34 cellular contexts compared by ENCODE assay signal in genomic region chr14:66036598-66036997, GRCh38.
"Had no signal": no experiment of that assay in that cellular context is flagged by ENCODE, and none has a peak within 500 bp of the region (broad histone marks: within the 10 kb centered on the region; RNA-seq: fewer than 3 reads in every experiment).

No MANE protein-coding gene starts in this region.

- DNase-seq: activated CD4-positive, alpha-beta T cell treated with anti-CD3 and anti-CD28 coated beads for 1 hour; activated CD4-positive, alpha-beta T cell treated with anti-CD3 and anti-CD28 coated beads, Interleukin-2, amount 10 ng/mL, durations not matched to agents 24 days and 14 days; activated CD4-positive, alpha-beta T cell treated with anti-CD3 and anti-CD28 coated beads, Interleukin-2, amount 50 U/mL, for 4 hours; activated CD4-positive, CD25-positive, alpha-beta regulatory T cell; activated CD8-positive, alpha-beta T cell treated with anti-CD3 and anti-CD28 coated beads for 36 hours; activated effector memory CD4-positive, alpha-beta T cell treated with anti-CD3 and anti-CD28 coated beads, Interleukin-2, amount 50 U/mL, for 16 hours; activated naive CD4-positive, alpha-beta T cell; activated naive CD4-positive, alpha-beta T cell treated with anti-CD3 and anti-CD28 coated beads, Interleukin-2, amount 50 U/mL, for 16 hours; activated naive CD8-positive, alpha-beta T cell treated with anti-CD3 and anti-CD28 coated beads for 36 hours; activated T-cell treated with anti-CD3 and anti-CD28 coated beads, Interleukin-2, amount 50 U/mL, for 1 hour; activated T-cell treated with anti-CD3 and anti-CD28 coated beads, Interleukin-2, amount 50 U/mL, for 72 hours; amniotic stem cell; brain microvascular endothelial cell; Karpas-422; NCI-H1105; NCI-H1417 treated with DMSO at 0.1 percent for 48 hours; NCI-H187 treated with DMSO at 0.1 percent for 48 hours; NCI-H2081; NCI-H2171 treated with DMSO at 0.1 percent for 48 hours; NCI-H226; NCI-H446 treated with DMSO at 0.1 percent for 48 hours; NCI-H524; NK-92 treated with Interleukin-12 subunit alpha and Interleukin-12 subunit beta, amount 100 ng/mL, for 24 hours; PC-3; Peyer's patch; RPMI8226; SIG-M5; SW 1271; T-helper 2 cell; T1000; WERI-Rb-1 had no signal

- H3K4me1 Mint-ChIP-seq: activated CD4-positive, alpha-beta T cell treated with anti-CD3 and anti-CD28 coated beads, Interleukin-2, amount 10 ng/mL, durations not matched to agents 24 days and 14 days; activated naive CD8-positive, alpha-beta T cell treated with anti-CD3 and anti-CD28 coated beads for 36 hours; activated T-helper 17 cell treated with anti-CD3 and anti-CD28 coated beads, Interleukin-2, amount 50 U/mL, for 72 hours; central memory CD8-positive, alpha-beta T cell had no signal

- H3K27ac Mint-ChIP-seq: activated CD4-positive, alpha-beta T cell treated with anti-CD3 and anti-CD28 coated beads, Interleukin-2, amount 10 ng/mL, durations not matched to agents 24 days and 14 days; activated CD8-positive, alpha-beta T cell treated with anti-CD3 and anti-CD28 coated beads for 36 hours; activated naive CD8-positive, alpha-beta T cell treated with anti-CD3 and anti-CD28 coated beads for 36 hours; activated T-cell treated with anti-CD3 and anti-CD28 coated beads, Interleukin-2, amount 50 U/mL, for 72 hours; activated T-helper 17 cell treated with anti-CD3 and anti-CD28 coated beads, Interleukin-2, amount 50 U/mL, for 72 hours had no signal

- H3K27me3 ChIP-seq: brain microvascular endothelial cell, cardiac muscle cell, Peyer's patch had no signal

- H3K9me3 Mint-ChIP-seq: central memory CD8-positive, alpha-beta T cell had no signal

- H3K4me1 ChIP-seq: Peyer's patch had no signal

- ATAC-seq: activated CD8-positive, alpha-beta T cell treated with anti-CD3 and anti-CD28 coated beads for 36 hours; activated T-cell treated with anti-CD3 and anti-CD28 coated beads, Interleukin-2, amount 50 U/mL, for 72 hours; PC-3 had no signal

- H3K4me3 ChIP-seq: cardiac muscle cell, Peyer's patch had no signal

- H3K27me3 Mint-ChIP-seq: activated naive CD8-positive, alpha-beta T cell treated with anti-CD3 and anti-CD28 coated beads for 36 hours had no signal

- H3K36me3 ChIP-seq: brain microvascular endothelial cell, cardiac muscle cell, Peyer's patch, WERI-Rb-1 had no signal

- H3K4me3 Mint-ChIP-seq: activated CD4-positive, alpha-beta T cell treated with anti-CD3 and anti-CD28 coated beads, Interleukin-2, amount 10 ng/mL, durations not matched to agents 24 days and 14 days; activated CD8-positive, alpha-beta T cell treated with anti-CD3 and anti-CD28 coated beads for 36 hours; activated naive CD8-positive, alpha-beta T cell treated with anti-CD3 and anti-CD28 coated beads for 36 hours; activated T-cell treated with anti-CD3 and anti-CD28 coated beads, Interleukin-2, amount 50 U/mL, for 72 hours; activated T-helper 17 cell treated with anti-CD3 and anti-CD28 coated beads, Interleukin-2, amount 50 U/mL, for 72 hours; central memory CD8-positive, alpha-beta T cell had no signal

- H3K27ac ChIP-seq: brain microvascular endothelial cell, cardiac muscle cell, Peyer's patch, WERI-Rb-1 had no signal
